1 cellular context compared by ENCODE assay signal in the genomic region with DNA sequence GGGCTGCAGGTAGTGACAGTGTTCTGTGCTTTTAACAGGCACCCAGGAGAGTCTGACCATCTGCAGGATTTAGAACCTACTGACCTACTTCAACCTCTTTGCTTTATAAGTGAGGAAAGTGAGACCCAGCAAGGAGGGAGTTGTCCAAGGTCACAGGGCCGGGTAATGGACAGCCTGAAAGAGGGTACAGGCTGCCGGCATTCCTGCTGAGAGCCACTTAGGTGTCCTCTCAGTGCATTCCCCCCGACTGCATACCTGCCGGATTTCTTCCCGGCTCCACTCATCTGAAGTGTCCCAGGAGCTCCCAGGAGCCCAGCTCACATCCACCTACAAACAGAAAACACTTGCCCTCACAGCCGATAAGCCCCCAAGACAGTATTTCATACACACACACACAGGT.
TF ChIP-seq lines count a peak whose summit lies in the region.

No MANE protein-coding gene starts in this region.

TF ChIP-seq in K562, 482 proteins besides CTCF, POLR2A, EP300 and RAD21:
- TF ChIP-seq ZNF431 (CRISPR knock-in tag; IDR thresholded peaks at IDR 0.05) (0 out of 2 replicates have a peak, but pooled peaks have one; percentile 13), SUPT5H (IDR thresholded peaks at IDR 0.05) (no peak)
- TF ChIP-seq, protein P1, sequence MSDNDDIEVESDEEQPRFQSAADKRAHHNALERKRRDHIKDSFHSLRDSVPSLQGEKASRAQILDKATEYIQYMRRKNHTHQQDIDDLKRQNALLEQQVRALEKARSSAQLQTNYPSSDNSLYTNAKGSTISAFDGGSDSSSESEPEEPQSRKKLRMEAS (CRISPR knock-in tag; IDR thresholded peaks at IDR 0.05): peak; percentile 23; the same call in 1 of the 2 replicates
